In the genomic region with DNA sequence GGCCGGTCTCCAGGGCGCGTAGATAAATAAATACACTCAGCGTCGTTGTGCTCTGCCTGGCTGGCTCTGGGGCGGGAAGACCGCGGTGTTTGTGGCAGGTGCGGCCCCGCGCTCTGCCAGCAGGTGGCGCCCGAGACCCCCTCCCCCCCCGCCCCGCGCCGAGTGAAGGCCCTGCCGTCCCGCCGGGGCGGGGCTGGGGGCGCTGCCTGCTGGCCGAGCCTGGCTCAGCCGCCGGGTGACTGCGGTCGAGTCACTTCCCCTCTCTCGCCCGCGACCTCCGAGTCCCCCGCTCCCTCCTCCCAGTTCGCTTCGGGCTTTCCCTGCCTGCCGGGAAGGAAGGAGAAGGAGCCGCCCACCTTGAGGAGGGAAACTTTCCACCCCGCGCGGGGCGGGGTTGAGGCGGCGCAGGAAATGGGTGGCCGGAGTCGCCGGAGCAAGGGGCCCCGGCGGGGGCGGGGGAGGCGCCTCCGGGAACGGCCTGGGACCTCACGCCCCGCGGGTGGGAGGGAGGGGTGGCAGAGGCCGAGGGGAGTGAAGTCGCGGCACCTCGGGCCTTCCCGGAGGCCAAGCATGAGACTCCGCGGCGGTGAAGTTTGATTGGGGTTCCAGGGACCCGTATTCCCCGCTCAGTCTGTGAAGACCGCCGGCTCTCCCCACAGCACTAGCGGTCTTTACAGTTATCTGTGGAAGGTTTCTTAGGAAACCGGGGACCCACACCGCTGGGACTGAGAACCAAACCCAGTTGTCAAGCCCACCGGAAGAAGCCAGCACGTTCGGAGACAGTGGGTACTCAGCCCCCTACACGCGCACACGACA, we compare ENCODE assay signal across 1 cellular context.
TF ChIP-seq lines count a peak whose summit lies in the region.

No MANE protein-coding gene starts in this region.

TF ChIP-seq in HepG2, 621 proteins besides CTCF, POLR2A, EP300 and RAD21 (continued from another document):
- TF ChIP-seq, protein P1, sequence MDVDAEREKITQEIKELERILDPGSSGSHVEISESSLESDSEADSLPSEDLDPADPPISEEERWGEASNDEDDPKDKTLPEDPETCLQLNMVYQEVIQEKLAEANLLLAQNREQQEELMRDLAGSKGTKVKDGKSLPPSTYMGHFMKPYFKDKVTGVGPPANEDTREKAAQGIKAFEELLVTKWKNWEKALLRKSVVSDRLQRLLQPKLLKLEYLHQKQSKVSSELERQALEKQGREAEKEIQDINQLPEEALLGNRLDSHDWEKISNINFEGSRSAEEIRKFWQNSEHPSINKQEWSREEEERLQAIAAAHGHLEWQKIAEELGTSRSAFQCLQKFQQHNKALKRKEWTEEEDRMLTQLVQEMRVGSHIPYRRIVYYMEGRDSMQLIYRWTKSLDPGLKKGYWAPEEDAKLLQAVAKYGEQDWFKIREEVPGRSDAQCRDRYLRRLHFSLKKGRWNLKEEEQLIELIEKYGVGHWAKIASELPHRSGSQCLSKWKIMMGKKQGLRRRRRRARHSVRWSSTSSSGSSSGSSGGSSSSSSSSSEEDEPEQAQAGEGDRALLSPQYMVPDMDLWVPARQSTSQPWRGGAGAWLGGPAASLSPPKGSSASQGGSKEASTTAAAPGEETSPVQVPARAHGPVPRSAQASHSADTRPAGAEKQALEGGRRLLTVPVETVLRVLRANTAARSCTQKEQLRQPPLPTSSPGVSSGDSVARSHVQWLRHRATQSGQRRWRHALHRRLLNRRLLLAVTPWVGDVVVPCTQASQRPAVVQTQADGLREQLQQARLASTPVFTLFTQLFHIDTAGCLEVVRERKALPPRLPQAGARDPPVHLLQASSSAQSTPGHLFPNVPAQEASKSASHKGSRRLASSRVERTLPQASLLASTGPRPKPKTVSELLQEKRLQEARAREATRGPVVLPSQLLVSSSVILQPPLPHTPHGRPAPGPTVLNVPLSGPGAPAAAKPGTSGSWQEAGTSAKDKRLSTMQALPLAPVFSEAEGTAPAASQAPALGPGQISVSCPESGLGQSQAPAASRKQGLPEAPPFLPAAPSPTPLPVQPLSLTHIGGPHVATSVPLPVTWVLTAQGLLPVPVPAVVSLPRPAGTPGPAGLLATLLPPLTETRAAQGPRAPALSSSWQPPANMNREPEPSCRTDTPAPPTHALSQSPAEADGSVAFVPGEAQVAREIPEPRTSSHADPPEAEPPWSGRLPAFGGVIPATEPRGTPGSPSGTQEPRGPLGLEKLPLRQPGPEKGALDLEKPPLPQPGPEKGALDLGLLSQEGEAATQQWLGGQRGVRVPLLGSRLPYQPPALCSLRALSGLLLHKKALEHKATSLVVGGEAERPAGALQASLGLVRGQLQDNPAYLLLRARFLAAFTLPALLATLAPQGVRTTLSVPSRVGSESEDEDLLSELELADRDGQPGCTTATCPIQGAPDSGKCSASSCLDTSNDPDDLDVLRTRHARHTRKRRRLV (CRISPR knock-in tag; IDR thresholded peaks at IDR 0.05): no peak
- no peak for TF ChIP-seq DNMT3B (CRISPR knock-in tag; conservative IDR thresholded peaks at IDR 0.05)
- TF ChIP-seq, protein P2, sequence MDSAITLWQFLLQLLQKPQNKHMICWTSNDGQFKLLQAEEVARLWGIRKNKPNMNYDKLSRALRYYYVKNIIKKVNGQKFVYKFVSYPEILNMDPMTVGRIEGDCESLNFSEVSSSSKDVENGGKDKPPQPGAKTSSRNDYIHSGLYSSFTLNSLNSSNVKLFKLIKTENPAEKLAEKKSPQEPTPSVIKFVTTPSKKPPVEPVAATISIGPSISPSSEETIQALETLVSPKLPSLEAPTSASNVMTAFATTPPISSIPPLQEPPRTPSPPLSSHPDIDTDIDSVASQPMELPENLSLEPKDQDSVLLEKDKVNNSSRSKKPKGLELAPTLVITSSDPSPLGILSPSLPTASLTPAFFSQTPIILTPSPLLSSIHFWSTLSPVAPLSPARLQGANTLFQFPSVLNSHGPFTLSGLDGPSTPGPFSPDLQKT (CRISPR knock-in tag; IDR thresholded peaks at IDR 0.05; ENCODE audit: borderline replicate concordance): no peak
- TF ChIP-seq DMAP1 (CRISPR knock-in tag; IDR thresholded peaks at IDR 0.05): peak; percentile 51; the same call in 1 of the 2 replicates
- TF ChIP-seq KDM4B (CRISPR knock-in tag; IDR thresholded peaks at IDR 0.05): no peak; the same call in 1 of the 2 replicates
- no peak for TF ChIP-seq MBNL3 (CRISPR knock-in tag; conservative IDR thresholded peaks at IDR 0.05)
- TF ChIP-seq SAFB2 (CRISPR knock-in tag; IDR thresholded peaks at IDR 0.05; ENCODE audit: borderline replicate concordance, low read depth): no peak
- 0 out of 2 replicates have a peak, but pooled peaks have one; percentile 25 for TF ChIP-seq ARHGAP35 (CRISPR knock-in tag; IDR thresholded peaks at IDR 0.05; ENCODE audit: borderline replicate concordance)
TF ChIP-seq in HepG2: peak in this region for 110.
